In genomic region chr17:1446201-1446600, GRCh38 we compare ENCODE assay signal across 26 cellular contexts. TPM values are rescaled to one million over a fixed set of nuclear protein-coding genes. Genes with fewer than 3 reads are reported as not detected.
DNase-seq lines count a peak whose midpoint lies in the region; ATAC-seq and TF ChIP-seq lines count a peak whose summit lies in the region.
"Had no signal": no experiment of that assay in that cellular context is flagged by ENCODE, and none has a peak within 500 bp of the region (broad histone marks: within the 10 kb centered on the region; RNA-seq: fewer than 3 reads in every experiment).

No MANE protein-coding gene starts in this region.

- intact Hi-C loops in heart left ventricle (cut with DNase I) = loop anchor here in 3 of 10 donors (5.0 kb wide), 2 partner anchors 44 to 74 kb away; partner anchors contain the start of gene YWHAE (in 2 of the 3)
- intact Hi-C loops in left cardiac atrium (cut with DNase I) = loop anchor here in 1 of 2 donors (5.0 kb wide), 1 partner anchor 34 kb away; no protein-coding TSS in a partner anchor
- intact Hi-C loops in lower lobe of right lung (cut with DNase I) = no loop called here

- ATAC-seq in heart left ventricle = no peak
- no peak for ATAC-seq in left cardiac atrium
- ATAC-seq in lower lobe of right lung = no peak
- ATAC-seq in upper lobe of left lung (ENCODE audit: low FRiP score in 2 of 2) = no peak
- ATAC-seq in HG03196 (IDR thresholded peaks at IDR 0.05; ENCODE audit: unreplicated experiment) = no peak
- ATAC-seq: activated naive CD8-positive, alpha-beta T cell treated with anti-CD3 and anti-CD28 coated beads, Interleukin-2, amount 50 U/mL, for 24 hours; SK-N-SH treated with all-trans-retinoic acid at 6 μM for 48 hours had no signal

- no peak for TF ChIP-seq EP300 in upper lobe of left lung (IDR thresholded peaks at IDR 0.05)

- WGBS in heart left ventricle, 4 donors = 89 to 94% (median 92%) methylated on average over 12 of the region's 12 CpGs
- 93 to 96% methylated on average over 12 of the region's 12 CpGs for WGBS in upper lobe of left lung, 2 donors

- H3K4me1 ChIP-seq in heart left ventricle (peaks cover 0 to 54% (median 37%) of the 10 kb centered on the region in 12 donors), lower lobe of right lung (peaks cover 51% of the 10 kb centered on the region), upper lobe of left lung (peaks cover 35 to 61% (median 43%) of the 10 kb centered on the region in 4 donors)

- H3K4me3 ChIP-seq in heart left ventricle (no peak overlapping the region), lower lobe of right lung (no peak overlapping the region), upper lobe of left lung (no peak overlapping the region)
- H3K4me3 ChIP-seq: lung, skin epidermis had no signal

- DNase-seq in heart left ventricle (no peak), left cardiac atrium (no peak), lower lobe of right lung (no peak), upper lobe of left lung (no peak), SHP77 treated with DMSO at 0.1 percent for 48 hours (lab: John Stamatoyannopoulos, UW) (no peak)
- DNase-seq: activated CD4-positive, alpha-beta T cell treated with anti-CD3 and anti-CD28 coated beads, Interleukin-2, amount 10 ng/mL, durations not matched to agents 7 days and 5 days; activated naive CD8-positive, alpha-beta T cell treated with anti-CD3 and anti-CD28 coated beads, Interleukin-2, amount 50 U/mL, for 24 hours; DMS79 treated with DMSO at 0.1 percent for 48 hours; effector CD4-positive, alpha-beta T cell; esophagus squamous epithelium; H7; islet precursor cell; Karpas-422; NCI-H1048; NCI-H1694 treated with DMSO at 0.1 percent for 48 hours; NCI-H2227 treated with DMSO at 0.1 percent for 48 hours; NCI-H748 treated with DMSO at 0.1 percent for 48 hours; nucleus accumbens; RPMI8226; stimulated activated CD4-positive, alpha-beta T cell treated with anti-CD3 and anti-CD28 coated beads, Interleukin-1b, Interleukin-23, amount 100 ng/mL, for 48 hours had no signal

- no peak for TF ChIP-seq CTCF in heart left ventricle (IDR thresholded peaks at IDR 0.05)
- no peak for TF ChIP-seq CTCF in VCaP (conservative IDR thresholded peaks at IDR 0.05)
- no peak for TF ChIP-seq CTCF in lower lobe of right lung (IDR thresholded peaks at IDR 0.05)
- TF ChIP-seq CTCF in upper lobe of left lung (IDR thresholded peaks at IDR 0.05) = no peak

- H3K36me3 ChIP-seq in heart left ventricle (peaks cover 0 to 31% (median 0%) of the 10 kb centered on the region in 9 donors), lower lobe of right lung (no peaks in the 10 kb centered on the region), upper lobe of left lung (peaks cover 0 to 8% (median 0%) of the 10 kb centered on the region in 4 donors)

- H3K9me3 ChIP-seq in heart left ventricle (no peaks in the 10 kb centered on the region), lower lobe of right lung (no peaks in the 10 kb centered on the region), upper lobe of left lung (no peaks in the 10 kb centered on the region)
- H3K9me3 ChIP-seq: BLaER1 treated with 17β-estradiol and CSF1 and Interleukin-3, amounts not matched to agents 10 nM and 100 nM; esophagus squamous epithelium had no signal

- H3K27me3 ChIP-seq in heart left ventricle = no peaks in the 10 kb centered on the region
- H3K27me3 ChIP-seq in lower lobe of right lung (ENCODE audit: low read depth) = no peaks in the 10 kb centered on the region
- no peaks in the 10 kb centered on the region for H3K27me3 ChIP-seq in upper lobe of left lung
- H3K27me3 ChIP-seq: BLaER1 treated with 17β-estradiol and CSF1 and Interleukin-3, amounts not matched to agents 10 nM and 100 nM; esophagus squamous epithelium had no signal

- no peak for TF ChIP-seq POLR2A in heart left ventricle (IDR thresholded peaks at IDR 0.05)
- no peak for TF ChIP-seq POLR2A in upper lobe of left lung (IDR thresholded peaks at IDR 0.05)

- H3K27ac ChIP-seq in heart left ventricle (peak overlapping the region in 7 of 12 donors; percentile 27 to 82 (median 72)), VCaP (peak overlapping the region; percentile 56), lower lobe of right lung (peak overlapping the region; percentile 78), upper lobe of left lung (peak overlapping the region in 3 of 4 donors; percentile 72 to 91 (median 77))

RNA-seq across cellular contexts. Expression of gene CRK, which starts 9.8 kb away (rescaled TPM):
- total RNA-seq in heart left ventricle (10 to 100 TPM; 28.8 to 47.0 (median 42.2) TPM), left cardiac atrium (10 to 100 TPM; 37.0 to 44.4 TPM), lower lobe of right lung (66.2 TPM), upper lobe of left lung (100 to 1,000 TPM in 1 of 6 donors, 10 to 100 TPM in 5; 37.7 to 121 (median 65.8) TPM)
- polyA plus RNA-seq in heart left ventricle = 10 to 100 TPM; 17.0 to 49.0 TPM

RNA-seq across cellular contexts. Expression of gene YWHAE, which starts 46.2 kb away (rescaled TPM):
- total RNA-seq in heart left ventricle (1,000 to 10,000 TPM in 1 of 9 donors, 100 to 1,000 TPM in 8; 562 to 1,150 (median 618) TPM), left cardiac atrium (100 to 1,000 TPM; 491 to 596 TPM), lower lobe of right lung (383 TPM), upper lobe of left lung (100 to 1,000 TPM; 318 to 698 (median 384) TPM)
- 100 to 1,000 TPM; 401 to 774 TPM for polyA plus RNA-seq in heart left ventricle

RNA-seq across cellular contexts. Expression of gene MYO1C, which starts 46.3 kb away (rescaled TPM):
- total RNA-seq in heart left ventricle (100 to 1,000 TPM; 127 to 259 (median 174) TPM), left cardiac atrium (100 to 1,000 TPM; 175 to 184 TPM), lower lobe of right lung (213 TPM), upper lobe of left lung (100 to 1,000 TPM; 186 to 358 (median 266) TPM)
- polyA plus RNA-seq in heart left ventricle = 100 to 1,000 TPM in 1 of 2 donors, 10 to 100 TPM in 1; 89.6 to 188 TPM
